ENCODE assay signal across 17 cellular contexts in genomic region chr5:107674655-107675054, GRCh38. TPM values are rescaled to one million over a fixed set of nuclear protein-coding genes. Genes with fewer than 3 reads are reported as not detected.
"Had no signal": no experiment of that assay in that cellular context is flagged by ENCODE, and none has a peak within 500 bp of the region (broad histone marks: within the 10 kb centered on the region; RNA-seq: fewer than 3 reads in every experiment).

No MANE protein-coding gene starts in this region.

- DNase-seq: activated CD4-positive, alpha-beta T cell treated with anti-CD3 and anti-CD28 coated beads, Interleukin-2, amount 10 ng/mL, durations not matched to agents 7 days and 5 days; activated CD8-positive, alpha-beta memory T cell treated with anti-CD3 and anti-CD28 coated beads for 24 hours; activated gamma-delta T cell treated with Interleukin-2 at 50 U/mL for 16 hours; cerebellar nuclear complex; effector memory CD8-positive, alpha-beta T cell; naive thymus-derived CD4-positive, alpha-beta T cell; retina; thyroid gland; uterus had no signal

- ATAC-seq: effector memory CD8-positive, alpha-beta T cell; left lobe of liver; naive thymus-derived CD4-positive, alpha-beta T cell; stimulated activated effector memory CD8-positive, alpha-beta T cell treated with anti-CD3 and anti-CD28 coated beads, Interleukin-12 subunit alpha, Interleukin-12 subunit beta, amount 100 ng/mL, for 72 hours; WTC11 had no signal

- H3K36me3 Mint-ChIP-seq: activated naive CD8-positive, alpha-beta T cell; brain; naive thymus-derived CD4-positive, alpha-beta T cell; stimulated activated effector memory CD8-positive, alpha-beta T cell treated with anti-CD3 and anti-CD28 coated beads, Interleukin-12 subunit alpha, Interleukin-12 subunit beta, amount 100 ng/mL, for 72 hours; WTC11 had no signal

- H3K27ac ChIP-seq: epithelial cell of prostate, hepatocyte, thyroid gland, uterus had no signal

- H3K4me3 Mint-ChIP-seq: activated CD4-positive, alpha-beta T cell treated with anti-CD3 and anti-CD28 coated beads, Interleukin-2, amount 10 ng/mL, durations not matched to agents 7 days and 5 days; dendritic cell treated with granulocyte-macrophage colony-stimulating factor and Interleukin-4, amounts not matched to agents 40 ng/mL and 50 ng/mL, for 4 days; effector memory CD8-positive, alpha-beta T cell had no signal

- H3K9me3 Mint-ChIP-seq: activated CD4-positive, alpha-beta T cell treated with anti-CD3 and anti-CD28 coated beads, Interleukin-2, amount 10 ng/mL, durations not matched to agents 7 days and 5 days; brain; dendritic cell treated with granulocyte-macrophage colony-stimulating factor and Interleukin-4, amounts not matched to agents 40 ng/mL and 50 ng/mL, for 4 days; effector memory CD8-positive, alpha-beta T cell; stimulated activated effector memory CD8-positive, alpha-beta T cell treated with anti-CD3 and anti-CD28 coated beads, Interleukin-12 subunit alpha, Interleukin-12 subunit beta, amount 100 ng/mL, for 72 hours; WTC11 had no signal

- H3K4me3 ChIP-seq: hepatocyte, thyroid gland, uterus had no signal

- H3K27me3 ChIP-seq: hepatocyte, thyroid gland had no signal

- H3K27ac Mint-ChIP-seq: activated CD4-positive, alpha-beta T cell treated with anti-CD3 and anti-CD28 coated beads, Interleukin-2, amount 10 ng/mL, durations not matched to agents 7 days and 5 days; activated naive CD8-positive, alpha-beta T cell; dendritic cell treated with granulocyte-macrophage colony-stimulating factor and Interleukin-4, amounts not matched to agents 40 ng/mL and 50 ng/mL, for 4 days; effector memory CD8-positive, alpha-beta T cell; naive thymus-derived CD4-positive, alpha-beta T cell; stimulated activated effector memory CD8-positive, alpha-beta T cell treated with anti-CD3 and anti-CD28 coated beads, Interleukin-12 subunit alpha, Interleukin-12 subunit beta, amount 100 ng/mL, for 72 hours had no signal

- H3K9me3 ChIP-seq: thyroid gland, uterus had no signal

- H3K36me3 ChIP-seq: thyroid gland, uterus had no signal

RNA-seq across cellular contexts. Expression of gene EFNA5, which starts 3.9 kb away (rescaled TPM):
- total RNA-seq: activated CD4-positive, alpha-beta T cell treated with anti-CD3 and anti-CD28 coated beads, Interleukin-2, amount 10 ng/mL, durations not matched to agents 7 days and 5 days had no signal
